Comparison of ENCODE assay signal across 8 cellular contexts in genomic region chr1:45490623-45491463, GRCh38.
DNase-seq lines count a peak whose midpoint lies in the region; ATAC-seq lines count a peak whose summit lies in the region.

A gene with protein sequence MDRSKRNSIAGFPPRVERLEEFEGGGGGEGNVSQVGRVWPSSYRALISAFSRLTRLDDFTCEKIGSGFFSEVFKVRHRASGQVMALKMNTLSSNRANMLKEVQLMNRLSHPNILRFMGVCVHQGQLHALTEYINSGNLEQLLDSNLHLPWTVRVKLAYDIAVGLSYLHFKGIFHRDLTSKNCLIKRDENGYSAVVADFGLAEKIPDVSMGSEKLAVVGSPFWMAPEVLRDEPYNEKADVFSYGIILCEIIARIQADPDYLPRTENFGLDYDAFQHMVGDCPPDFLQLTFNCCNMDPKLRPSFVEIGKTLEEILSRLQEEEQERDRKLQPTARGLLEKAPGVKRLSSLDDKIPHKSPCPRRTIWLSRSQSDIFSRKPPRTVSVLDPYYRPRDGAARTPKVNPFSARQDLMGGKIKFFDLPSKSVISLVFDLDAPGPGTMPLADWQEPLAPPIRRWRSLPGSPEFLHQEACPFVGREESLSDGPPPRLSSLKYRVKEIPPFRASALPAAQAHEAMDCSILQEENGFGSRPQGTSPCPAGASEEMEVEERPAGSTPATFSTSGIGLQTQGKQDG (minus strand): TSS chr1:45491163. CDS start chr1:45457785, 33,378 bp downstream.

- DNase-seq in AML-193 (lab: John Stamatoyannopoulos, UW) (peak; percentile 98 to 99), NCI-H226 (peak; percentile 100), cerebellar nuclear complex (lab: John Stamatoyannopoulos, UW) (peak; percentile 96 to 98), islet precursor cell (peak; percentile 100)
- DNase-seq in activated CD4-positive, CD25-positive, alpha-beta regulatory T cell (lab: John Stamatoyannopoulos, UW): peak; percentile 87 to 93 (median 90)
- DNase-seq in stimulated activated CD4-positive, alpha-beta T cell treated with anti-CD3 and anti-CD28 coated beads, Interleukin-12 subunit alpha, Interleukin-12 subunit beta, amount 100 ng/mL, for 4 hours: peak; percentile 90

- ATAC-seq in GM19035 (IDR thresholded peaks at IDR 0.05; ENCODE audit: unreplicated experiment) (peak; percentile 93), HG03280 (IDR thresholded peaks at IDR 0.05; ENCODE audit: unreplicated experiment) (peak; percentile 89)

Comparison
In these comparisons a context has a peak if more than half of its experiments do, and no peak if none do; other contexts are left out.
1. Peak in every context shown above with its lines: DNase-seq and ATAC-seq.